ENCODE assay signal across 10 cellular contexts in genomic region chr15:77243716-77244401, GRCh38.
"Had no signal": no experiment of that assay in that cellular context is flagged by ENCODE, and none has a peak within 500 bp of the region (broad histone marks: within the 10 kb centered on the region; RNA-seq: fewer than 3 reads in every experiment).

No MANE protein-coding gene starts in this region.

- H3K4me3 Mint-ChIP-seq: central memory CD8-positive, alpha-beta T cell; endodermal cell had no signal

- H3K4me1 ChIP-seq: body of pancreas, right atrium auricular region, thyroid gland had no signal

- H3K27me3 Mint-ChIP-seq: central memory CD8-positive, alpha-beta T cell had no signal

- H3K27ac ChIP-seq: body of pancreas, hepatocyte, right atrium auricular region, skin epidermis, thyroid gland had no signal

- ATAC-seq: activated CD4-positive, CD25-positive, alpha-beta regulatory T cell treated with anti-CD3 and anti-CD28 coated beads, Interleukin-2, amount 50 U/mL, for 24 hours; body of pancreas had no signal

- H3K9me3 Mint-ChIP-seq: central memory CD8-positive, alpha-beta T cell; endodermal cell had no signal

- DNase-seq: activated naive CD4-positive, alpha-beta T cell treated with anti-CD3 and anti-CD28 coated beads, Interleukin-2, amount 50 U/mL, for 16 hours; body of pancreas; endodermal cell; kidney glomerular epithelial cell; thyroid gland had no signal

- H3K27ac Mint-ChIP-seq: endodermal cell had no signal

- H3K4me3 ChIP-seq: body of pancreas, hepatocyte, right atrium auricular region, skin epidermis, thyroid gland had no signal

- H3K4me1 Mint-ChIP-seq: central memory CD8-positive, alpha-beta T cell; endodermal cell had no signal

- H3K4me2 ChIP-seq: hepatocyte had no signal

- H3K36me3 ChIP-seq: thyroid gland had no signal

- H3K9me3 ChIP-seq: body of pancreas, right atrium auricular region, thyroid gland had no signal

- H3K79me2 ChIP-seq: hepatocyte had no signal

- H2AFZ ChIP-seq: hepatocyte had no signal

- H3K27me3 ChIP-seq: body of pancreas, hepatocyte, right atrium auricular region, thyroid gland had no signal
